In the genomic region with DNA sequence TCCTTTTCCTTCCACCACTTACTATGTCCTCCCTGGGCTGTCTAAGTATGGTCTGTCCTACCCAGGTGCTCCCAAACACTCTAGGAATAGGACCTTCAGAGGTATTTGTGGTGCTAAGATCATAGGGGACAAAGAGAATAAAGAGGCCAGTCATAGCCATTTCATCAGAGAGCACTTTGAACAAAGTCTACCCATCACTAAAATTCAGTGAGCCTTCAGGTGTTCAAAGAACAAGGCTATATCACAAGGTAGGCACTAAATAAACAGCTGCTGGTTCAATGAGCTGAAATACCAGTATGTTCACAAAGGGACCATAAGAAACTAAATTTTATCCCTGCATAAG, we compare ENCODE assay signal across 1 cellular context.
TF ChIP-seq lines count a peak whose summit lies in the region.

No MANE protein-coding gene starts in this region.

TF ChIP-seq in HepG2, 621 proteins besides CTCF, POLR2A, EP300 and RAD21 (continued from another document):
- TF ChIP-seq, protein P1, sequence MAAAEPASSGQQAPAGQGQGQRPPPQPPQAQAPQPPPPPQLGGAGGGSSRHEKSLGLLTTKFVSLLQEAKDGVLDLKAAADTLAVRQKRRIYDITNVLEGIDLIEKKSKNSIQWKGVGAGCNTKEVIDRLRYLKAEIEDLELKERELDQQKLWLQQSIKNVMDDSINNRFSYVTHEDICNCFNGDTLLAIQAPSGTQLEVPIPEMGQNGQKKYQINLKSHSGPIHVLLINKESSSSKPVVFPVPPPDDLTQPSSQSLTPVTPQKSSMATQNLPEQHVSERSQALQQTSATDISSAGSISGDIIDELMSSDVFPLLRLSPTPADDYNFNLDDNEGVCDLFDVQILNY (CRISPR knock-in tag; conservative IDR thresholded peaks at IDR 0.05): no peak
- TF ChIP-seq ESRRA (CRISPR knock-in tag; IDR thresholded peaks at IDR 0.05; ENCODE audit: low read depth): no peak
- no peak for TF ChIP-seq ONECUT2 (CRISPR knock-in tag; IDR thresholded peaks at IDR 0.05)
- no peak for TF ChIP-seq SOX13 (IDR thresholded peaks at IDR 0.05)
- TF ChIP-seq SOX13 (CRISPR knock-in tag; conservative IDR thresholded peaks at IDR 0.05 in 1 of 2, IDR thresholded peaks at IDR 0.05 in 1 of 2): peak in 1 of 2 experiments; percentile 63; a peak in 2 of 4 replicates
- TF ChIP-seq JARID2 (CRISPR knock-in tag; IDR thresholded peaks at IDR 0.05; ENCODE audit: insufficient replicate concordance): no peak
- TF ChIP-seq, protein P2, sequence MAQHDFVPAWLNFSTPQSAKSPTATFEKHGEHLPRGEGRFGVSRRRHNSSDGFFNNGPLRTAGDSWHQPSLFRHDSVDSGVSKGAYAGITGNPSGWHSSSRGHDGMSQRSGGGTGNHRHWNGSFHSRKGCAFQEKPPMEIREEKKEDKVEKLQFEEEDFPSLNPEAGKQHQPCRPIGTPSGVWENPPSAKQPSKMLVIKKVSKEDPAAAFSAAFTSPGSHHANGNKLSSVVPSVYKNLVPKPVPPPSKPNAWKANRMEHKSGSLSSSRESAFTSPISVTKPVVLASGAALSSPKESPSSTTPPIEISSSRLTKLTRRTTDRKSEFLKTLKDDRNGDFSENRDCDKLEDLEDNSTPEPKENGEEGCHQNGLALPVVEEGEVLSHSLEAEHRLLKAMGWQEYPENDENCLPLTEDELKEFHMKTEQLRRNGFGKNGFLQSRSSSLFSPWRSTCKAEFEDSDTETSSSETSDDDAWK (CRISPR knock-in tag; IDR thresholded peaks at IDR 0.05): no peak
- no peak for TF ChIP-seq SSRP1 (CRISPR knock-in tag; IDR thresholded peaks at IDR 0.05)
- TF ChIP-seq, protein P3, sequence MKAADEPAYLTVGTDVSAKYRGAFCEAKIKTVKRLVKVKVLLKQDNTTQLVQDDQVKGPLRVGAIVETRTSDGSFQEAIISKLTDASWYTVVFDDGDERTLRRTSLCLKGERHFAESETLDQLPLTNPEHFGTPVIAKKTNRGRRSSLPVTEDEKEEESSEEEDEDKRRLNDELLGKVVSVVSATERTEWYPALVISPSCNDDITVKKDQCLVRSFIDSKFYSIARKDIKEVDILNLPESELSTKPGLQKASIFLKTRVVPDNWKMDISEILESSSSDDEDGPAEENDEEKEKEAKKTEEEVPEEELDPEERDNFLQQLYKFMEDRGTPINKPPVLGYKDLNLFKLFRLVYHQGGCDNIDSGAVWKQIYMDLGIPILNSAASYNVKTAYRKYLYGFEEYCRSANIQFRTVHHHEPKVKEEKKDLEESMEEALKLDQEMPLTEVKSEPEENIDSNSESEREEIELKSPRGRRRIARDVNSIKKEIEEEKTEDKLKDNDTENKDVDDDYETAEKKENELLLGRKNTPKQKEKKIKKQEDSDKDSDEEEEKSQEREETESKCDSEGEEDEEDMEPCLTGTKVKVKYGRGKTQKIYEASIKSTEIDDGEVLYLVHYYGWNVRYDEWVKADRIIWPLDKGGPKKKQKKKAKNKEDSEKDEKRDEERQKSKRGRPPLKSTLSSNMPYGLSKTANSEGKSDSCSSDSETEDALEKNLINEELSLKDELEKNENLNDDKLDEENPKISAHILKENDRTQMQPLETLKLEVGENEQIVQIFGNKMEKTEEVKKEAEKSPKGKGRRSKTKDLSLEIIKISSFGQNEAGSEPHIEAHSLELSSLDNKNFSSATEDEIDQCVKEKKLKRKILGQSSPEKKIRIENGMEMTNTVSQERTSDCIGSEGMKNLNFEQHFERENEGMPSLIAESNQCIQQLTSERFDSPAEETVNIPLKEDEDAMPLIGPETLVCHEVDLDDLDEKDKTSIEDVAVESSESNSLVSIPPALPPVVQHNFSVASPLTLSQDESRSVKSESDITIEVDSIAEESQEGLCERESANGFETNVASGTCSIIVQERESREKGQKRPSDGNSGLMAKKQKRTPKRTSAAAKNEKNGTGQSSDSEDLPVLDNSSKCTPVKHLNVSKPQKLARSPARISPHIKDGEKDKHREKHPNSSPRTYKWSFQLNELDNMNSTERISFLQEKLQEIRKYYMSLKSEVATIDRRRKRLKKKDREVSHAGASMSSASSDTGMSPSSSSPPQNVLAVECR (CRISPR knock-in tag; IDR thresholded peaks at IDR 0.05; ENCODE audit: borderline replicate concordance): peak; percentile 20; the same call in 1 of the 2 replicates
- TF ChIP-seq SRSF9 (IDR thresholded peaks at IDR 0.05; ENCODE audit: borderline replicate concordance, insufficient read depth, low read depth, low read length, poor library complexity, severe bottlenecking): no peak
- no peak for TF ChIP-seq ZNF17 (CRISPR knock-in tag; IDR thresholded peaks at IDR 0.05)
- TF ChIP-seq HNF4G (IDR thresholded peaks at IDR 0.05; ENCODE audit: borderline replicate concordance, low read depth, low read length): peak; percentile 77
- TF ChIP-seq HNF4G (CRISPR knock-in tag; IDR thresholded peaks at IDR 0.05; ENCODE audit: borderline replicate concordance, low read depth): no peak
- no peak for TF ChIP-seq ZNF256 (CRISPR knock-in tag; conservative IDR thresholded peaks at IDR 0.05)
- 0 out of 2 replicates have a peak, but pooled peaks have one; percentile 41 for TF ChIP-seq FOXJ3 (CRISPR knock-in tag; IDR thresholded peaks at IDR 0.05; ENCODE audit: borderline replicate concordance)
- peak; percentile 60; the same call in 1 of the 2 replicates for TF ChIP-seq PHF21A (CRISPR knock-in tag; IDR thresholded peaks at IDR 0.05)
- TF ChIP-seq BORCS8-MEF2B (CRISPR knock-in tag; IDR thresholded peaks at IDR 0.05): no peak
- TF ChIP-seq, protein P4, sequence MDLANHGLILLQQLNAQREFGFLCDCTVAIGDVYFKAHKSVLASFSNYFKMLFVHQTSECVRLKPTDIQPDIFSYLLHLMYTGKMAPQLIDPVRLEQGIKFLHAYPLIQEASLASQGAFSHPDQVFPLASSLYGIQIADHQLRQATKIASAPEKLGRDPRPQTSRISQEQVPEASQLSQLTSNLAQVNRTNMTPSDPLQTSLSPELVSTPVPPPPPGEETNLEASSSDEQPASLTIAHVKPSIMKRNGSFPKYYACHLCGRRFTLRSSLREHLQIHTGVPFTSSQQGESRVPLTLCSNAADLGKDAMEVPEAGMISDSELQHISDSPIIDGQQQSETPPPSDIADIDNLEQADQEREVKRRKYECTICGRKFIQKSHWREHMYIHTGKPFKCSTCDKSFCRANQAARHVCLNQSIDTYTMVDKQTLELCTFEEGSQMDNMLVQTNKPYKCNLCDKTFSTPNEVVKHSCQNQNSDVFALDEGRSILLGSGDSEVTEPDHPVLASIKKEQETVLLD (CRISPR knock-in tag; IDR thresholded peaks at IDR 0.05; ENCODE audit: low read depth): no peak
- no peak for TF ChIP-seq SOX6 (IDR thresholded peaks at IDR 0.05)
- TF ChIP-seq SOX6 (CRISPR knock-in tag; IDR thresholded peaks at IDR 0.05): peak; percentile 75
- no peak for TF ChIP-seq ZNF841 (CRISPR knock-in tag; IDR thresholded peaks at IDR 0.05; ENCODE audit: borderline replicate concordance)
- peak; percentile 46 for TF ChIP-seq GATAD2A (CRISPR knock-in tag; IDR thresholded peaks at IDR 0.05)
- 0 out of 2 replicates have a peak, but pooled peaks have one; percentile 32 for TF ChIP-seq NCOA2 (CRISPR knock-in tag; IDR thresholded peaks at IDR 0.05)
- TF ChIP-seq ZNF790 (CRISPR knock-in tag; IDR thresholded peaks at IDR 0.05; ENCODE audit: borderline replicate concordance): no peak
- TF ChIP-seq SMC3 (IDR thresholded peaks at IDR 0.05; ENCODE audit: low read length): no peak
- no peak for TF ChIP-seq TMF1 (CRISPR knock-in tag; IDR thresholded peaks at IDR 0.05; ENCODE audit: low read depth)
- TF ChIP-seq, protein P5, sequence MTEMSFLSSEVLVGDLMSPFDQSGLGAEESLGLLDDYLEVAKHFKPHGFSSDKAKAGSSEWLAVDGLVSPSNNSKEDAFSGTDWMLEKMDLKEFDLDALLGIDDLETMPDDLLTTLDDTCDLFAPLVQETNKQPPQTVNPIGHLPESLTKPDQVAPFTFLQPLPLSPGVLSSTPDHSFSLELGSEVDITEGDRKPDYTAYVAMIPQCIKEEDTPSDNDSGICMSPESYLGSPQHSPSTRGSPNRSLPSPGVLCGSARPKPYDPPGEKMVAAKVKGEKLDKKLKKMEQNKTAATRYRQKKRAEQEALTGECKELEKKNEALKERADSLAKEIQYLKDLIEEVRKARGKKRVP (CRISPR knock-in tag; IDR thresholded peaks at IDR 0.05): peak in 1 of 2 experiments; percentile 45; a peak in 2 of 4 replicates
- TF ChIP-seq, protein P6, sequence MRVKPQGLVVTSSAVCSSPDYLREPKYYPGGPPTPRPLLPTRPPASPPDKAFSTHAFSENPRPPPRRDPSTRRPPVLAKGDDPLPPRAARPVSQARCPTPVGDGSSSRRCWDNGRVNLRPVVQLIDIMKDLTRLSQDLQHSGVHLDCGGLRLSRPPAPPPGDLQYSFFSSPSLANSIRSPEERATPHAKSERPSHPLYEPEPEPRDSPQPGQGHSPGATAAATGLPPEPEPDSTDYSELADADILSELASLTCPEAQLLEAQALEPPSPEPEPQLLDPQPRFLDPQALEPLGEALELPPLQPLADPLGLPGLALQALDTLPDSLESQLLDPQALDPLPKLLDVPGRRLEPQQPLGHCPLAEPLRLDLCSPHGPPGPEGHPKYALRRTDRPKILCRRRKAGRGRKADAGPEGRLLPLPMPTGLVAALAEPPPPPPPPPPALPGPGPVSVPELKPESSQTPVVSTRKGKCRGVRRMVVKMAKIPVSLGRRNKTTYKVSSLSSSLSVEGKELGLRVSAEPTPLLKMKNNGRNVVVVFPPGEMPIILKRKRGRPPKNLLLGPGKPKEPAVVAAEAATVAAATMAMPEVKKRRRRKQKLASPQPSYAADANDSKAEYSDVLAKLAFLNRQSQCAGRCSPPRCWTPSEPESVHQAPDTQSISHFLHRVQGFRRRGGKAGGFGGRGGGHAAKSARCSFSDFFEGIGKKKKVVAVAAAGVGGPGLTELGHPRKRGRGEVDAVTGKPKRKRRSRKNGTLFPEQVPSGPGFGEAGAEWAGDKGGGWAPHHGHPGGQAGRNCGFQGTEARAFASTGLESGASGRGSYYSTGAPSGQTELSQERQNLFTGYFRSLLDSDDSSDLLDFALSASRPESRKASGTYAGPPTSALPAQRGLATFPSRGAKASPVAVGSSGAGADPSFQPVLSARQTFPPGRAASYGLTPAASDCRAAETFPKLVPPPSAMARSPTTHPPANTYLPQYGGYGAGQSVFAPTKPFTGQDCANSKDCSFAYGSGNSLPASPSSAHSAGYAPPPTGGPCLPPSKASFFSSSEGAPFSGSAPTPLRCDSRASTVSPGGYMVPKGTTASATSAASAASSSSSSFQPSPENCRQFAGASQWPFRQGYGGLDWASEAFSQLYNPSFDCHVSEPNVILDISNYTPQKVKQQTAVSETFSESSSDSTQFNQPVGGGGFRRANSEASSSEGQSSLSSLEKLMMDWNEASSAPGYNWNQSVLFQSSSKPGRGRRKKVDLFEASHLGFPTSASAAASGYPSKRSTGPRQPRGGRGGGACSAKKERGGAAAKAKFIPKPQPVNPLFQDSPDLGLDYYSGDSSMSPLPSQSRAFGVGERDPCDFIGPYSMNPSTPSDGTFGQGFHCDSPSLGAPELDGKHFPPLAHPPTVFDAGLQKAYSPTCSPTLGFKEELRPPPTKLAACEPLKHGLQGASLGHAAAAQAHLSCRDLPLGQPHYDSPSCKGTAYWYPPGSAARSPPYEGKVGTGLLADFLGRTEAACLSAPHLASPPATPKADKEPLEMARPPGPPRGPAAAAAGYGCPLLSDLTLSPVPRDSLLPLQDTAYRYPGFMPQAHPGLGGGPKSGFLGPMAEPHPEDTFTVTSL (CRISPR knock-in tag; IDR thresholded peaks at IDR 0.05; ENCODE audit: borderline replicate concordance): 0 out of 2 replicates have a peak, but pooled peaks have one; percentile 18
- TF ChIP-seq FOSL1 (CRISPR knock-in tag; IDR thresholded peaks at IDR 0.05; ENCODE audit: borderline replicate concordance): no peak
- TF ChIP-seq AGO1 (IDR thresholded peaks at IDR 0.05; ENCODE audit: low read depth, low read length, poor library complexity, severe bottlenecking): no peak
- TF ChIP-seq, protein P7, sequence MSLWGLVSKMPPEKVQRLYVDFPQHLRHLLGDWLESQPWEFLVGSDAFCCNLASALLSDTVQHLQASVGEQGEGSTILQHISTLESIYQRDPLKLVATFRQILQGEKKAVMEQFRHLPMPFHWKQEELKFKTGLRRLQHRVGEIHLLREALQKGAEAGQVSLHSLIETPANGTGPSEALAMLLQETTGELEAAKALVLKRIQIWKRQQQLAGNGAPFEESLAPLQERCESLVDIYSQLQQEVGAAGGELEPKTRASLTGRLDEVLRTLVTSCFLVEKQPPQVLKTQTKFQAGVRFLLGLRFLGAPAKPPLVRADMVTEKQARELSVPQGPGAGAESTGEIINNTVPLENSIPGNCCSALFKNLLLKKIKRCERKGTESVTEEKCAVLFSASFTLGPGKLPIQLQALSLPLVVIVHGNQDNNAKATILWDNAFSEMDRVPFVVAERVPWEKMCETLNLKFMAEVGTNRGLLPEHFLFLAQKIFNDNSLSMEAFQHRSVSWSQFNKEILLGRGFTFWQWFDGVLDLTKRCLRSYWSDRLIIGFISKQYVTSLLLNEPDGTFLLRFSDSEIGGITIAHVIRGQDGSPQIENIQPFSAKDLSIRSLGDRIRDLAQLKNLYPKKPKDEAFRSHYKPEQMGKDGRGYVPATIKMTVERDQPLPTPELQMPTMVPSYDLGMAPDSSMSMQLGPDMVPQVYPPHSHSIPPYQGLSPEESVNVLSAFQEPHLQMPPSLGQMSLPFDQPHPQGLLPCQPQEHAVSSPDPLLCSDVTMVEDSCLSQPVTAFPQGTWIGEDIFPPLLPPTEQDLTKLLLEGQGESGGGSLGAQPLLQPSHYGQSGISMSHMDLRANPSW (CRISPR knock-in tag; IDR thresholded peaks at IDR 0.05; ENCODE audit: borderline replicate concordance): no peak
- TF ChIP-seq ZBTB7A (CRISPR knock-in tag; IDR thresholded peaks at IDR 0.05): no peak
- TF ChIP-seq, protein P8, sequence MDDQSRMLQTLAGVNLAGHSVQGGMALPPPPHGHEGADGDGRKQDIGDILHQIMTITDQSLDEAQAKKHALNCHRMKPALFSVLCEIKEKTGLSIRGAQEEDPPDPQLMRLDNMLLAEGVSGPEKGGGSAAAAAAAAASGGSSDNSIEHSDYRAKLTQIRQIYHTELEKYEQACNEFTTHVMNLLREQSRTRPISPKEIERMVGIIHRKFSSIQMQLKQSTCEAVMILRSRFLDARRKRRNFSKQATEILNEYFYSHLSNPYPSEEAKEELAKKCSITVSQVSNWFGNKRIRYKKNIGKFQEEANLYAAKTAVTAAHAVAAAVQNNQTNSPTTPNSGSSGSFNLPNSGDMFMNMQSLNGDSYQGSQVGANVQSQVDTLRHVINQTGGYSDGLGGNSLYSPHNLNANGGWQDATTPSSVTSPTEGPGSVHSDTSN (CRISPR knock-in tag; IDR thresholded peaks at IDR 0.05; ENCODE audit: borderline replicate concordance): no peak
- peak; percentile 48; the same call in 1 of the 2 replicates for TF ChIP-seq FOXA3 (CRISPR knock-in tag; IDR thresholded peaks at IDR 0.05)
- no peak for TF ChIP-seq ZNF616 (CRISPR knock-in tag; IDR thresholded peaks at IDR 0.05; ENCODE audit: low read depth)
- TF ChIP-seq SIN3A (IDR thresholded peaks at IDR 0.05; ENCODE audit: borderline replicate concordance, low read depth, low read length): no peak
- TF ChIP-seq NFE2L2 (IDR thresholded peaks at IDR 0.05; ENCODE audit: low read length): no peak
